Comparison of ENCODE assay signal across 10 cellular contexts in genomic region chrX:121871122-121871521, GRCh38.
"Had no signal": no experiment of that assay in that cellular context is flagged by ENCODE, and none has a peak within 500 bp of the region (broad histone marks: within the 10 kb centered on the region; RNA-seq: fewer than 3 reads in every experiment).

No MANE protein-coding gene starts in this region.

- H3K4me3 Mint-ChIP-seq: HFFc6 had no signal

- H3K9ac ChIP-seq: GM23248 had no signal

- H3K9me3 Mint-ChIP-seq: HFFc6 had no signal

- H3K4me3 ChIP-seq: GM23248, HAP-1, K562 had no signal

- H3K4me1 ChIP-seq: HAP-1 had no signal

- H2AFZ ChIP-seq: GM23248 had no signal

- H3K27ac ChIP-seq: GM23248 had no signal

- FAIRE-seq: HTR-8/SVneo, K562 had no signal

- DNase-seq: GM23248, GOT3, H7, HFFc6, IMR-90, KG1 had no signal

- H3K36me3 ChIP-seq: HAP-1 had no signal

- H3K9me3 ChIP-seq: HAP-1 had no signal

- ATAC-seq: HCT116, K562 had no signal

- H3K27ac Mint-ChIP-seq: HFFc6 had no signal
